8 cellular contexts compared by ENCODE assay signal in genomic region chr1:171313319-171313834, GRCh38. TPM values are rescaled to one million over a fixed set of nuclear protein-coding genes. Genes with fewer than 3 reads are reported as not detected.
DNase-seq lines count a peak whose midpoint lies in the region; ATAC-seq and TF ChIP-seq lines count a peak whose summit lies in the region.

No MANE protein-coding gene starts in this region.

- H3K4me3 Mint-ChIP-seq in activated naive CD4-positive, alpha-beta T cell treated with anti-CD3 and anti-CD28 coated beads, Interleukin-2, amount 10 ng/mL, durations not matched to agents 7 days and 5 days, result peak overlapping the region; percentile 73
- no peak overlapping the region for H3K4me3 Mint-ChIP-seq in activated naive CD4-positive, alpha-beta T cell treated with anti-CD3 and anti-CD28 coated beads for 36 hours
- H3K4me3 Mint-ChIP-seq in chondrocyte (ENCODE audit: unreplicated experiment), result peak overlapping the region; percentile 25
- peak overlapping the region in 1 of 2 donors; percentile 86 for H3K4me3 Mint-ChIP-seq in stimulated activated naive CD8-positive, alpha-beta T cell treated with anti-CD3 and anti-CD28 coated beads, Interleukin-15, amount 100 ng/mL, for 72 hours

- CTCF ChIA-PET in activated naive CD4-positive, alpha-beta T cell treated with anti-CD3 and anti-CD28 coated beads, Interleukin-2, amount 10 ng/mL, durations not matched to agents 7 days and 5 days (lab: Charles Lee), result interaction anchor here (0.6 to 2.9 kb wide), 31 partner anchors 9 to 1727 kb away, joined by 3 to 74 read pairs (median 4); partner anchors contain the start of genes F5, FMO1 and PRRC2C
- CTCF ChIA-PET in activated naive CD4-positive, alpha-beta T cell treated with anti-CD3 and anti-CD28 coated beads for 36 hours (lab: Charles Lee), result interaction anchor here (0.5 to 3.1 kb wide), 37 partner anchors 8 to 403 kb away, joined by 3 to 96 read pairs (median 5); partner anchors contain the start of genes FMO1 and PRRC2C

- peak; percentile 65 for ATAC-seq in HG03097 (IDR thresholded peaks at IDR 0.05; ENCODE audit: low FRiP score, unreplicated experiment)
- peak; percentile 19 for ATAC-seq in stimulated activated naive CD8-positive, alpha-beta T cell treated with anti-CD3 and anti-CD28 coated beads, Interleukin-15, amount 100 ng/mL, for 72 hours

- no peak overlapping the region for H3K27ac Mint-ChIP-seq in activated naive CD4-positive, alpha-beta T cell treated with anti-CD3 and anti-CD28 coated beads, Interleukin-2, amount 10 ng/mL, durations not matched to agents 7 days and 5 days
- H3K27ac Mint-ChIP-seq in activated naive CD4-positive, alpha-beta T cell treated with anti-CD3 and anti-CD28 coated beads for 36 hours, result no peak overlapping the region
- H3K27ac Mint-ChIP-seq in chondrocyte (ENCODE audit: unreplicated experiment), result peak overlapping the region; percentile 89
- no peak overlapping the region for H3K27ac Mint-ChIP-seq in stimulated activated naive CD8-positive, alpha-beta T cell treated with anti-CD3 and anti-CD28 coated beads, Interleukin-15, amount 100 ng/mL, for 72 hours

- intact Hi-C loops in activated naive CD4-positive, alpha-beta T cell treated with anti-CD3 and anti-CD28 coated beads for 36 hours (cut with micrococcal nuclease), result loop anchor here (1.0 to 10.0 kb wide), 5 partner anchors 86 to 1721 kb away; partner anchors contain the start of gene GORAB

- DNase-seq in activated naive CD4-positive, alpha-beta T cell treated with anti-CD3 and anti-CD28 coated beads, Interleukin-2, amount 10 ng/mL, durations not matched to agents 7 days and 5 days, result no peak
- DNase-seq in activated naive CD4-positive, alpha-beta T cell treated with anti-CD3 and anti-CD28 coated beads for 36 hours, result no peak
- no peak for DNase-seq in chondrocyte (ENCODE audit: low spot score)
- DNase-seq in stimulated activated naive CD8-positive, alpha-beta T cell treated with anti-CD3 and anti-CD28 coated beads, Interleukin-15, amount 100 ng/mL, for 72 hours, result no peak
- DNase-seq in ACHN, result no peak
- no peak for DNase-seq in SKM-1 (lab: John Stamatoyannopoulos, UW; ENCODE audit: unreplicated experiment)
- DNase-seq in UCSD-AML1 (lab: John Stamatoyannopoulos, UW; ENCODE audit: unreplicated experiment), result no peak

- TF ChIP-seq CTCF in chondrocyte (IDR thresholded peaks at IDR 0.05), result no peak

- no peaks in the 10 kb centered on the region for H3K9me3 Mint-ChIP-seq in activated naive CD4-positive, alpha-beta T cell treated with anti-CD3 and anti-CD28 coated beads, Interleukin-2, amount 10 ng/mL, durations not matched to agents 7 days and 5 days
- H3K9me3 Mint-ChIP-seq in activated naive CD4-positive, alpha-beta T cell treated with anti-CD3 and anti-CD28 coated beads for 36 hours, result no peaks in the 10 kb centered on the region
- H3K9me3 Mint-ChIP-seq in chondrocyte (ENCODE audit: low read depth), result no peaks in the 10 kb centered on the region
- H3K9me3 Mint-ChIP-seq in stimulated activated naive CD8-positive, alpha-beta T cell treated with anti-CD3 and anti-CD28 coated beads, Interleukin-15, amount 100 ng/mL, for 72 hours, result no peaks in the 10 kb centered on the region

- no peaks in the 10 kb centered on the region for H3K36me3 Mint-ChIP-seq in activated naive CD4-positive, alpha-beta T cell treated with anti-CD3 and anti-CD28 coated beads, Interleukin-2, amount 10 ng/mL, durations not matched to agents 7 days and 5 days
- H3K36me3 Mint-ChIP-seq in activated naive CD4-positive, alpha-beta T cell treated with anti-CD3 and anti-CD28 coated beads for 36 hours (ENCODE audit: low read depth), result no peaks in the 10 kb centered on the region
- no peaks in the 10 kb centered on the region for H3K36me3 Mint-ChIP-seq in chondrocyte (ENCODE audit: low read depth)

- peaks cover 14% of the 10 kb centered on the region for H3K4me1 Mint-ChIP-seq in activated naive CD4-positive, alpha-beta T cell treated with anti-CD3 and anti-CD28 coated beads, Interleukin-2, amount 10 ng/mL, durations not matched to agents 7 days and 5 days
- H3K4me1 Mint-ChIP-seq in activated naive CD4-positive, alpha-beta T cell treated with anti-CD3 and anti-CD28 coated beads for 36 hours (ENCODE audit: low read depth), result peaks cover 14% of the 10 kb centered on the region
- peaks cover 14% of the 10 kb centered on the region for H3K4me1 Mint-ChIP-seq in chondrocyte (ENCODE audit: low read depth)
- peaks cover 18% of the 10 kb centered on the region for H3K4me1 Mint-ChIP-seq in stimulated activated naive CD8-positive, alpha-beta T cell treated with anti-CD3 and anti-CD28 coated beads, Interleukin-15, amount 100 ng/mL, for 72 hours

- in situ Hi-C loops in ACHN (cut with HindIII; ENCODE audit: low pct_ligation_motif_present, low pct_unique_long_range_greater_than_20kb, low sequenced_read_pairs), result no loop called here

- H3K27me3 Mint-ChIP-seq in activated naive CD4-positive, alpha-beta T cell treated with anti-CD3 and anti-CD28 coated beads, Interleukin-2, amount 10 ng/mL, durations not matched to agents 7 days and 5 days, result no peaks in the 10 kb centered on the region
- H3K27me3 Mint-ChIP-seq in activated naive CD4-positive, alpha-beta T cell treated with anti-CD3 and anti-CD28 coated beads for 36 hours (ENCODE audit: low read depth), result no peaks in the 10 kb centered on the region
- no peaks in the 10 kb centered on the region for H3K27me3 Mint-ChIP-seq in chondrocyte (ENCODE audit: low read depth)
- H3K27me3 Mint-ChIP-seq in stimulated activated naive CD8-positive, alpha-beta T cell treated with anti-CD3 and anti-CD28 coated beads, Interleukin-15, amount 100 ng/mL, for 72 hours, result no peaks in the 10 kb centered on the region

RNA-seq across cellular contexts. Expression of gene FMO4, which starts 0.6 kb away (rescaled TPM):
- total RNA-seq in activated naive CD4-positive, alpha-beta T cell treated with anti-CD3 and anti-CD28 coated beads for 36 hours, result 1 to 10 TPM; 2.0 to 2.1 TPM
- total RNA-seq in chondrocyte, result 2.2 to 3.5 TPM (median 2.6 TPM) in 3 replicates
